ENCODE assay signal across 15 cellular contexts in genomic region chr2:138183700-138184099, GRCh38.
DNase-seq lines count a peak whose midpoint lies in the region; ATAC-seq, FAIRE-seq and TF ChIP-seq lines count a peak whose summit lies in the region.
"Had no signal": no experiment of that assay in that cellular context is flagged by ENCODE, and none has a peak within 500 bp of the region (broad histone marks: within the 10 kb centered on the region; RNA-seq: fewer than 3 reads in every experiment).

No MANE protein-coding gene starts in this region.

- no peak for FAIRE-seq in K562 (lab: Jason Lieb, UNC)
- FAIRE-seq: GM19239 had no signal

- no peak overlapping the region for H3K27ac Mint-ChIP-seq in HFFc6
- H3K27ac Mint-ChIP-seq: CD8-positive, alpha-beta memory T cell had no signal

- no peak overlapping the region for H3K4me3 Mint-ChIP-seq in HFFc6
- H3K4me3 Mint-ChIP-seq: CD8-positive, alpha-beta memory T cell had no signal

- H3K9me2 ChIP-seq in Karpas-422 (replicated peaks; ENCODE audit: insufficient read depth, low read length): no peaks in the 10 kb centered on the region

- H3K27ac ChIP-seq in K562 (ENCODE audit: extremely low read depth, low read depth, low read length) (no peak overlapping the region), Karpas-422 (ENCODE audit: low read length) (no peak overlapping the region)
- H3K27ac ChIP-seq: 22Rv1, BLaER1 had no signal

- TF ChIP-seq EP300 in K562 (IDR thresholded peaks at IDR 0.05; ENCODE audit: low read length): no peak

- H3K9ac ChIP-seq in K562 (ENCODE audit: insufficient read depth in 1 of 2, low read depth in 2 of 2, low read length in 2 of 2) (no peak overlapping the region), Karpas-422 (ENCODE audit: low read length) (no peak overlapping the region)
- H3K9ac ChIP-seq: BLaER1 had no signal

- in situ Hi-C loops in K562 (cut with MboI): no loop called here

- TF ChIP-seq CTCF in K562 (IDR thresholded peaks at IDR 0.05 in 2 of 3, conservative IDR thresholded peaks at IDR 0.05 in 1 of 3; ENCODE audit: insufficient read depth in 2 of 3, low read depth in 1 of 3, low read length in 3 of 3) (no peak), HFFc6 (IDR thresholded peaks at IDR 0.05) (no peak)

- H3K36me3 Mint-ChIP-seq in HFFc6 (ENCODE audit: low read depth): no peaks in the 10 kb centered on the region

- no peaks in the 10 kb centered on the region for H3K9me3 Mint-ChIP-seq in HFFc6

- H3K4me1 Mint-ChIP-seq in HFFc6 (ENCODE audit: low read depth): no peaks in the 10 kb centered on the region
- H3K4me1 Mint-ChIP-seq: CD8-positive, alpha-beta memory T cell had no signal

- H3K36me3 ChIP-seq in K562 (ENCODE audit: control insufficient read depth, insufficient read depth, low read length): no peaks in the 10 kb centered on the region
- no peaks in the 10 kb centered on the region for H3K36me3 ChIP-seq in Karpas-422 (ENCODE audit: insufficient read depth, low read length)
- H3K36me3 ChIP-seq: BLaER1 had no signal

- H3K4me3 ChIP-seq in K562: no peak overlapping the region
- no peak overlapping the region for H3K4me3 ChIP-seq in Karpas-422 (ENCODE audit: low read length)
- H3K4me3 ChIP-seq: BLaER1 had no signal

- no peak for TF ChIP-seq POLR2A in K562 (conservative IDR thresholded peaks at IDR 0.05)

- H3K9me3 ChIP-seq in K562 (replicated peaks; ENCODE audit: control insufficient read depth, insufficient read depth, low read depth, low read length) (no peaks in the 10 kb centered on the region), Karpas-422 (ENCODE audit: low read length) (no peaks in the 10 kb centered on the region)
- H3K9me3 ChIP-seq: BLaER1 had no signal

- DNase-seq in left ventricle myocardium superior (no peak), Right ventricle myocardium inferior (ENCODE audit: missing footprints) (no peak), K562 (ENCODE audit: extremely low read depth in 1 of 4, low spot score in 3 of 4) (no peak), medulla oblongata (ENCODE audit: extremely low spot score) (peak; percentile 25), superior temporal gyrus (ENCODE audit: extremely low spot score) (peak; percentile 50), Karpas-422 (no peak), NCI-H1694 (lab: John Stamatoyannopoulos, UW) (no peak), HFFc6 (no peak)
- DNase-seq: CD8-positive, alpha-beta memory T cell; DMS53; GF-D8; H7 had no signal

- POLR2A ChIA-PET in K562 (lab: Yijun Ruan, JAX): interaction anchor here (0.7 kb wide), 1 partner anchor 61 kb away, joined by 3 read pairs; no protein-coding TSS in a partner anchor

- H3K4me1 ChIP-seq in K562 (replicated peaks in 1 of 2; ENCODE audit: control insufficient read depth in 2 of 2, insufficient read depth in 2 of 2, low read length in 2 of 2): no peaks in the 10 kb centered on the region
- H3K4me1 ChIP-seq in Karpas-422 (ENCODE audit: low read length): no peaks in the 10 kb centered on the region
- H3K4me1 ChIP-seq: BLaER1 had no signal

- no peaks in the 10 kb centered on the region for H3K79me2 ChIP-seq in K562 (ENCODE audit: control insufficient read depth, insufficient read depth, low read length)
- H3K79me2 ChIP-seq in Karpas-422 (ENCODE audit: low read length): no peaks in the 10 kb centered on the region

- 3% methylated on average over 2 of the region's 2 CpGs for WGBS in K562 (ENCODE audit: insufficient coverage, low coverage, missing lambda C conversion rate)

- no peaks in the 10 kb centered on the region; the same call in 1 of the 2 replicates for H3K27me3 Mint-ChIP-seq in HFFc6 (ENCODE audit: insufficient read depth)
- H3K27me3 Mint-ChIP-seq: CD8-positive, alpha-beta memory T cell had no signal

- ATAC-seq in left ventricle myocardium superior: peak; percentile 29
- ATAC-seq in Right ventricle myocardium inferior: no peak
- no peak for ATAC-seq in K562

- H3K4me2 ChIP-seq in K562 (ENCODE audit: insufficient read depth, low read length) (no peak overlapping the region), Karpas-422 (ENCODE audit: low read depth, low read length, poor library complexity, severe bottlenecking) (no peak overlapping the region)
- H3K4me2 ChIP-seq: BLaER1 had no signal

- no TSS peak for BruUV-seq in K562 (replicated peaks; lab: Mats Ljungman, UMichigan)

- no peak for TF ChIP-seq RAD21 in K562 (CRISPR knock-in tag; conservative IDR thresholded peaks at IDR 0.05 in 1 of 2, IDR thresholded peaks at IDR 0.05 in 1 of 2)

- no peak overlapping the region for H2AFZ ChIP-seq in K562 (ENCODE audit: low read depth, low read length)
- no peak overlapping the region for H2AFZ ChIP-seq in Karpas-422 (ENCODE audit: low read length)

- intact Hi-C loops in left ventricle myocardium superior (cut with micrococcal nuclease) (no loop called here), Right ventricle myocardium inferior (cut with DNase I) (no loop called here), K562 (cut with micrococcal nuclease) (no loop called here)

- H4K20me1 ChIP-seq in K562 (replicated peaks; ENCODE audit: control insufficient read depth, insufficient read depth, low read length) (no peaks in the 10 kb centered on the region), Karpas-422 (ENCODE audit: insufficient read depth, low read depth, low read length) (no peaks in the 10 kb centered on the region)
- H4K20me1 ChIP-seq: BLaER1 had no signal

- H3K27me3 ChIP-seq in K562 (ENCODE audit: control insufficient read depth in 2 of 2, insufficient read depth in 2 of 2, low read length in 2 of 2) (no peaks in the 10 kb centered on the region), Karpas-422 (ENCODE audit: low read length) (no peaks in the 10 kb centered on the region)
- H3K27me3 ChIP-seq: BLaER1 had no signal

- no peaks in the 10 kb centered on the region for H3K9me1 ChIP-seq in K562 (ENCODE audit: control insufficient read depth, insufficient read depth, low read length)

- CTCF ChIA-PET in K562 (lab: Yijun Ruan, JAX; ENCODE audit: low intra/inter-chr PET ratio): no interaction called here

TF ChIP-seq in K562, 482 proteins besides CTCF, POLR2A, EP300 and RAD21:
- TF ChIP-seq TFE3 (CRISPR knock-in tag; IDR thresholded peaks at IDR 0.05) (peak; percentile 48; the same call in 1 of the 2 replicates), E2F1 (CRISPR knock-in tag; IDR thresholded peaks at IDR 0.05) (no peak)

Comparison
In these comparisons a context has a peak if more than half of its experiments do, and no peak if none do; other contexts are left out.
1. DNase-seq: peak in medulla oblongata (single experiment) and superior temporal gyrus (single experiment); none in left ventricle myocardium superior (single experiment), Right ventricle myocardium inferior (single experiment), K562 (0 of 4), Karpas-422 (single experiment), NCI-H1694 (single experiment) and HFFc6 (single experiment).